Comparison of ENCODE assay signal across 1 cellular context in the genomic region with DNA sequence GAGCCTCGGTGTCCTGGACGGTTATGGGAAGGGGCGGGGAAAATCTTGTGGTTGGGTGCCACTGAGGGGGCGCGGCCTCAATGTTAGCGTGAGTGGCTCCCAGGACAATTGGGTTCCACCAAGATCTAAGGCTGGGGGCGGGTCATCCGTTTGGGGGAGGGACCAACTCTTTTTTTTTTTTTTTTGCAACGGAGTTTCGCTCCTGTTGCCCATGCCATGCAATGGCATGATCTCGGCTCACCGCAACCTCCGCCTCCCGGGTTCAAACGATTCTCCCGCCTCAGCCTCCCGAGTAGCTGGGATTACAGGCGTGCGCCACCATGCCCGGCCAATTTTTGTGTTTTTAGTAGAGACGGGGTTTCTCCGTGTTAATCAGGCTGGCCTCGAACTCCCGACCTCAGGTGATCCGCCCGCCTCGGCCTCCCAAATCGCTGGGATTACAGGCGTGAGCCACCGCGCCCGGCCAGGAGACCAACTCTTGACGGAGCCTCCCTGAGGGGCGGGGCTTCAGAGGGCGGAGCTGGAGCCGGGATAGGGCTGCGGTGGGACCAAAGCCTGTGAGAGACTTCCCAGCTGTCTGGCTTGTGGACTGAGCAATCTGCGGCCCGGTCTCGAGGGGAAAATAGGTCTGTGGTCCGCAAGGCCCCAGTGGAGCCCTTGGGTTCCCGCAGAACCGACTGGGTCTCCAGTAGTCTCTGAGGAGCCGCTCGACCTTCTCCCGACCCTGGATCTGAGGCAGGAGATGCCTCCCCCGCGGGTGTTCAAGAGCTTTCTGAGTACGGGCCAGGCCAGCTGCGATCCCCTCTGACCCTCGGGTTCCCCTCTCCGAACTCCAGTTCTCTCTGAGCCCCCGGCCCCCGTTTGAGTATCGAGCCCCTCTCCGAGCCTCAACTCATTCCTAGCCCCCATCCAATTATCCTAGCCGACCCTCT.
TF ChIP-seq lines count a peak whose summit lies in the region.

No MANE protein-coding gene starts in this region.

TF ChIP-seq in HepG2, 621 proteins besides CTCF, POLR2A, EP300 and RAD21 (continued from another document and continues in another):
- TF ChIP-seq, protein P1, sequence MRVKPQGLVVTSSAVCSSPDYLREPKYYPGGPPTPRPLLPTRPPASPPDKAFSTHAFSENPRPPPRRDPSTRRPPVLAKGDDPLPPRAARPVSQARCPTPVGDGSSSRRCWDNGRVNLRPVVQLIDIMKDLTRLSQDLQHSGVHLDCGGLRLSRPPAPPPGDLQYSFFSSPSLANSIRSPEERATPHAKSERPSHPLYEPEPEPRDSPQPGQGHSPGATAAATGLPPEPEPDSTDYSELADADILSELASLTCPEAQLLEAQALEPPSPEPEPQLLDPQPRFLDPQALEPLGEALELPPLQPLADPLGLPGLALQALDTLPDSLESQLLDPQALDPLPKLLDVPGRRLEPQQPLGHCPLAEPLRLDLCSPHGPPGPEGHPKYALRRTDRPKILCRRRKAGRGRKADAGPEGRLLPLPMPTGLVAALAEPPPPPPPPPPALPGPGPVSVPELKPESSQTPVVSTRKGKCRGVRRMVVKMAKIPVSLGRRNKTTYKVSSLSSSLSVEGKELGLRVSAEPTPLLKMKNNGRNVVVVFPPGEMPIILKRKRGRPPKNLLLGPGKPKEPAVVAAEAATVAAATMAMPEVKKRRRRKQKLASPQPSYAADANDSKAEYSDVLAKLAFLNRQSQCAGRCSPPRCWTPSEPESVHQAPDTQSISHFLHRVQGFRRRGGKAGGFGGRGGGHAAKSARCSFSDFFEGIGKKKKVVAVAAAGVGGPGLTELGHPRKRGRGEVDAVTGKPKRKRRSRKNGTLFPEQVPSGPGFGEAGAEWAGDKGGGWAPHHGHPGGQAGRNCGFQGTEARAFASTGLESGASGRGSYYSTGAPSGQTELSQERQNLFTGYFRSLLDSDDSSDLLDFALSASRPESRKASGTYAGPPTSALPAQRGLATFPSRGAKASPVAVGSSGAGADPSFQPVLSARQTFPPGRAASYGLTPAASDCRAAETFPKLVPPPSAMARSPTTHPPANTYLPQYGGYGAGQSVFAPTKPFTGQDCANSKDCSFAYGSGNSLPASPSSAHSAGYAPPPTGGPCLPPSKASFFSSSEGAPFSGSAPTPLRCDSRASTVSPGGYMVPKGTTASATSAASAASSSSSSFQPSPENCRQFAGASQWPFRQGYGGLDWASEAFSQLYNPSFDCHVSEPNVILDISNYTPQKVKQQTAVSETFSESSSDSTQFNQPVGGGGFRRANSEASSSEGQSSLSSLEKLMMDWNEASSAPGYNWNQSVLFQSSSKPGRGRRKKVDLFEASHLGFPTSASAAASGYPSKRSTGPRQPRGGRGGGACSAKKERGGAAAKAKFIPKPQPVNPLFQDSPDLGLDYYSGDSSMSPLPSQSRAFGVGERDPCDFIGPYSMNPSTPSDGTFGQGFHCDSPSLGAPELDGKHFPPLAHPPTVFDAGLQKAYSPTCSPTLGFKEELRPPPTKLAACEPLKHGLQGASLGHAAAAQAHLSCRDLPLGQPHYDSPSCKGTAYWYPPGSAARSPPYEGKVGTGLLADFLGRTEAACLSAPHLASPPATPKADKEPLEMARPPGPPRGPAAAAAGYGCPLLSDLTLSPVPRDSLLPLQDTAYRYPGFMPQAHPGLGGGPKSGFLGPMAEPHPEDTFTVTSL (CRISPR knock-in tag; IDR thresholded peaks at IDR 0.05; ENCODE audit: borderline replicate concordance), result no peak; the same call in 1 of the 2 replicates
- TF ChIP-seq PCBP2 (optimal IDR thresholded peaks at IDR 0.05; ENCODE audit: low read depth, low read length, poor library complexity, severe bottlenecking) (no peak), NBN (conservative IDR thresholded peaks at IDR 0.05) (no peak), SOX13 (IDR thresholded peaks at IDR 0.05) (no peak; the same call in 1 of the 2 replicates), SOX13 (CRISPR knock-in tag; conservative IDR thresholded peaks at IDR 0.05 in 1 of 2, IDR thresholded peaks at IDR 0.05 in 1 of 2) (peak in 1 of 2 experiments; percentile 29; a peak in 1 of 4 replicates), KLF15 (CRISPR knock-in tag; IDR thresholded peaks at IDR 0.05; ENCODE audit: borderline replicate concordance) (peak; percentile 67), TCF7L2 (IDR thresholded peaks at IDR 0.05; ENCODE audit: low read depth, low read length) (no peak), ZNF432 (CRISPR knock-in tag; IDR thresholded peaks at IDR 0.05; ENCODE audit: borderline replicate concordance) (no peak), NFKB2 (CRISPR knock-in tag; IDR thresholded peaks at IDR 0.05; ENCODE audit: borderline replicate concordance) (peak; percentile 94), RNF2 (conservative IDR thresholded peaks at IDR 0.05; ENCODE audit: low read depth) (0 out of 2 replicates have a peak, but pooled peaks have one; percentile 33), ZNF496 (CRISPR knock-in tag; IDR thresholded peaks at IDR 0.05; ENCODE audit: insufficient replicate concordance) (no peak), ATF7-NPFF (CRISPR knock-in tag; IDR thresholded peaks at IDR 0.05; ENCODE audit: low read depth) (peak; percentile 55; the same call in 1 of the 2 replicates), SSRP1 (CRISPR knock-in tag; IDR thresholded peaks at IDR 0.05) (peak; percentile 66; the same call in 1 of the 2 replicates), ZNF10 (CRISPR knock-in tag; IDR thresholded peaks at IDR 0.05; ENCODE audit: borderline replicate concordance, low read depth) (0 out of 2 replicates have a peak, but pooled peaks have one; percentile 10), HIVEP1 (CRISPR knock-in tag; IDR thresholded peaks at IDR 0.05) (peak; percentile 91), KLF12 (CRISPR knock-in tag; IDR thresholded peaks at IDR 0.05; ENCODE audit: borderline replicate concordance) (peak; percentile 93), ZKSCAN1 (IDR thresholded peaks at IDR 0.05; ENCODE audit: low read length) (0 out of 2 replicates have a peak, but pooled peaks have one; percentile 53), PHF8 (CRISPR knock-in tag; IDR thresholded peaks at IDR 0.05) (no peak; the same call in none of the 2 replicates), TRIM24 (CRISPR knock-in tag; IDR thresholded peaks at IDR 0.05) (peak; percentile 78), ZNF547 (CRISPR knock-in tag; IDR thresholded peaks at IDR 0.05) (peak; percentile 30; the same call in 1 of the 2 replicates), EZH2 (conservative IDR thresholded peaks at IDR 0.05; ENCODE audit: low read depth, low read length) (no peak), FIP1L1 (IDR thresholded peaks at IDR 0.05; ENCODE audit: borderline replicate concordance, insufficient read depth, low read depth, low read length) (no peak), BHLHE40 (IDR thresholded peaks at IDR 0.05; ENCODE audit: low read length) (no peak), NRL (CRISPR knock-in tag; IDR thresholded peaks at IDR 0.05; ENCODE audit: borderline replicate concordance) (peak; percentile 83), GFI1 (CRISPR knock-in tag; IDR thresholded peaks at IDR 0.05; ENCODE audit: borderline replicate concordance) (no peak), ZNF460 (CRISPR knock-in tag; IDR thresholded peaks at IDR 0.05; ENCODE audit: borderline replicate concordance) (peak; percentile 100), ZNF772 (CRISPR knock-in tag; IDR thresholded peaks at IDR 0.05) (peak; percentile 96), POLR2AphosphoS2 (IDR thresholded peaks at IDR 0.05; ENCODE audit: low read depth, low read length) (0 out of 2 replicates have a peak, but pooled peaks have one; percentile 23), ZNF180 (CRISPR knock-in tag; IDR thresholded peaks at IDR 0.05; ENCODE audit: borderline replicate concordance, low read depth) (0 out of 2 replicates have a peak, but pooled peaks have one; percentile 28), ISL2 (CRISPR knock-in tag; IDR thresholded peaks at IDR 0.05) (peak; percentile 59; the same call in 1 of the 2 replicates), SRY (CRISPR knock-in tag; IDR thresholded peaks at IDR 0.05) (0 out of 2 replicates have a peak, but pooled peaks have one; percentile 61), ZNF337 (CRISPR knock-in tag; IDR thresholded peaks at IDR 0.05; ENCODE audit: borderline replicate concordance, low read depth) (no peak), MLLT10 (CRISPR knock-in tag; IDR thresholded peaks at IDR 0.05) (no peak), ZNF430 (CRISPR knock-in tag; IDR thresholded peaks at IDR 0.05) (peak; percentile 53), ZNF121 (CRISPR knock-in tag; IDR thresholded peaks at IDR 0.05) (0 out of 2 replicates have a peak, but pooled peaks have one; percentile 8)
- TF ChIP-seq, protein P2, sequence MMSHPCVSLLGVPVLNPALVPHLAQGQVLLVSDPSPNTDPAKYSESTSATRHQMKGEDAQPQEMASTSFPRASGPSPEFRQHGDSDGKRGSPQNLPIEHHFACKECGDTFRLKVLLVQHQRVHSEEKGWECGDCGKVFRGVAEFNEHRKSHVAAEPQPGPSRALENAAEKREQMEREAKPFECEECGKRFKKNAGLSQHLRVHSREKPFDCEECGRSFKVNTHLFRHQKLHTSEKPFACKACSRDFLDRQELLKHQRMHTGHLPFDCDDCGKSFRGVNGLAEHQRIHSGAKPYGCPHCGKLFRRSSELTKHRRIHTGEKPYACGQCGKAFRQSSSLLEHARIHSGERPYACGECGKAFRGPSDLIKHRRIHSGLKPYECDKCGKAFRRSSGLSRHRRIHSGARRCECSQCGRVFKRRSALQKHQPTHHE (CRISPR knock-in tag; IDR thresholded peaks at IDR 0.05; ENCODE audit: borderline replicate concordance), result no peak
- TF ChIP-seq, protein P3, sequence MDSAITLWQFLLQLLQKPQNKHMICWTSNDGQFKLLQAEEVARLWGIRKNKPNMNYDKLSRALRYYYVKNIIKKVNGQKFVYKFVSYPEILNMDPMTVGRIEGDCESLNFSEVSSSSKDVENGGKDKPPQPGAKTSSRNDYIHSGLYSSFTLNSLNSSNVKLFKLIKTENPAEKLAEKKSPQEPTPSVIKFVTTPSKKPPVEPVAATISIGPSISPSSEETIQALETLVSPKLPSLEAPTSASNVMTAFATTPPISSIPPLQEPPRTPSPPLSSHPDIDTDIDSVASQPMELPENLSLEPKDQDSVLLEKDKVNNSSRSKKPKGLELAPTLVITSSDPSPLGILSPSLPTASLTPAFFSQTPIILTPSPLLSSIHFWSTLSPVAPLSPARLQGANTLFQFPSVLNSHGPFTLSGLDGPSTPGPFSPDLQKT (CRISPR knock-in tag; IDR thresholded peaks at IDR 0.05; ENCODE audit: borderline replicate concordance), result peak; percentile 71; the same call in 1 of the 2 replicates
- TF ChIP-seq, protein P4, sequence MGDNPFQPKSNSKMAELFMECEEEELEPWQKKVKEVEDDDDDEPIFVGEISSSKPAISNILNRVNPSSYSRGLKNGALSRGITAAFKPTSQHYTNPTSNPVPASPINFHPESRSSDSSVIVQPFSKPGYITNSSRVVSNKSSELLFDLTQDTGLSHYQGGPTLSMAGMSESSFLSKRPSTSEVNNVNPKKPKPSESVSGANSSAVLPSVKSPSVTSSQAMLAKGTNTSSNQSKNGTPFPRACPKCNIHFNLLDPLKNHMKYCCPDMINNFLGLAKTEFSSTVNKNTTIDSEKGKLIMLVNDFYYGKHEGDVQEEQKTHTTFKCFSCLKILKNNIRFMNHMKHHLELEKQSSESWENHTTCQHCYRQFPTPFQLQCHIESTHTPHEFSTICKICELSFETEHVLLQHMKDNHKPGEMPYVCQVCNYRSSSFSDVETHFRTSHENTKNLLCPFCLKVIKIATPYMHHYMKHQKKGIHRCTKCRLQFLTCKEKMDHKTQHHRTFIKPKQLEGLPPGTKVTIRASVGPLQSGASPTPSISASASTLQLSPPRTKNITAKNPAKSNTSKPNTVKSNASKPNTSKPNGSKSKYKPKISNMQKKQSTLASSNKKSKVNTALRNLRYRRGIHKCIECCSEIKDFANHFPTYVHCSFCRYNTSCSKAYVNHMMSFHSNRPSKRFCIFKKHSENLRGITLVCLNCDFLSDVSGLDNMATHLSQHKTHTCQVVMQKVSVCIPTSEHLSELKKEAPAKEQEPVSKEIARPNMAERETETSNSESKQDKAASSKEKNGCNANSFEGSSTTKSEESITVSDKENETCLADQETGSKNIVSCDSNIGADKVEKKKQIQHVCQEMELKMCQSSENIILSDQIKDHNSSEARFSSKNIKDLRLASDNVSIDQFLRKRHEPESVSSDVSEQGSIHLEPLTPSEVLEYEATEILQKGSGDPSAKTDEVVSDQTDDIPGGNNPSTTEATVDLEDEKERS (CRISPR knock-in tag; IDR thresholded peaks at IDR 0.05), result peak; percentile 94
- TF ChIP-seq, protein P5, sequence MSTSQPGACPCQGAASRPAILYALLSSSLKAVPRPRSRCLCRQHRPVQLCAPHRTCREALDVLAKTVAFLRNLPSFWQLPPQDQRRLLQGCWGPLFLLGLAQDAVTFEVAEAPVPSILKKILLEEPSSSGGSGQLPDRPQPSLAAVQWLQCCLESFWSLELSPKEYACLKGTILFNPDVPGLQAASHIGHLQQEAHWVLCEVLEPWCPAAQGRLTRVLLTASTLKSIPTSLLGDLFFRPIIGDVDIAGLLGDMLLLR (CRISPR knock-in tag; IDR thresholded peaks at IDR 0.05), result peak; percentile 75; the same call in 1 of the 2 replicates
- TF ChIP-seq, protein P6, sequence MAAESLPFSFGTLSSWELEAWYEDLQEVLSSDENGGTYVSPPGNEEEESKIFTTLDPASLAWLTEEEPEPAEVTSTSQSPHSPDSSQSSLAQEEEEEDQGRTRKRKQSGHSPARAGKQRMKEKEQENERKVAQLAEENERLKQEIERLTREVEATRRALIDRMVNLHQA (CRISPR knock-in tag; IDR thresholded peaks at IDR 0.05), result no peak
- TF ChIP-seq, protein P7, sequence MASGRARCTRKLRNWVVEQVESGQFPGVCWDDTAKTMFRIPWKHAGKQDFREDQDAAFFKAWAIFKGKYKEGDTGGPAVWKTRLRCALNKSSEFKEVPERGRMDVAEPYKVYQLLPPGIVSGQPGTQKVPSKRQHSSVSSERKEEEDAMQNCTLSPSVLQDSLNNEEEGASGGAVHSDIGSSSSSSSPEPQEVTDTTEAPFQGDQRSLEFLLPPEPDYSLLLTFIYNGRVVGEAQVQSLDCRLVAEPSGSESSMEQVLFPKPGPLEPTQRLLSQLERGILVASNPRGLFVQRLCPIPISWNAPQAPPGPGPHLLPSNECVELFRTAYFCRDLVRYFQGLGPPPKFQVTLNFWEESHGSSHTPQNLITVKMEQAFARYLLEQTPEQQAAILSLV (CRISPR knock-in tag; IDR thresholded peaks at IDR 0.05; ENCODE audit: borderline replicate concordance), result 0 out of 2 replicates have a peak, but pooled peaks have one; percentile 46
- TF ChIP-seq, protein P8, sequence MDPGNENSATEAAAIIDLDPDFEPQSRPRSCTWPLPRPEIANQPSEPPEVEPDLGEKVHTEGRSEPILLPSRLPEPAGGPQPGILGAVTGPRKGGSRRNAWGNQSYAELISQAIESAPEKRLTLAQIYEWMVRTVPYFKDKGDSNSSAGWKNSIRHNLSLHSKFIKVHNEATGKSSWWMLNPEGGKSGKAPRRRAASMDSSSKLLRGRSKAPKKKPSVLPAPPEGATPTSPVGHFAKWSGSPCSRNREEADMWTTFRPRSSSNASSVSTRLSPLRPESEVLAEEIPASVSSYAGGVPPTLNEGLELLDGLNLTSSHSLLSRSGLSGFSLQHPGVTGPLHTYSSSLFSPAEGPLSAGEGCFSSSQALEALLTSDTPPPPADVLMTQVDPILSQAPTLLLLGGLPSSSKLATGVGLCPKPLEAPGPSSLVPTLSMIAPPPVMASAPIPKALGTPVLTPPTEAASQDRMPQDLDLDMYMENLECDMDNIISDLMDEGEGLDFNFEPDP (CRISPR knock-in tag; conservative IDR thresholded peaks at IDR 0.05), result no peak
- TF ChIP-seq, protein P9, sequence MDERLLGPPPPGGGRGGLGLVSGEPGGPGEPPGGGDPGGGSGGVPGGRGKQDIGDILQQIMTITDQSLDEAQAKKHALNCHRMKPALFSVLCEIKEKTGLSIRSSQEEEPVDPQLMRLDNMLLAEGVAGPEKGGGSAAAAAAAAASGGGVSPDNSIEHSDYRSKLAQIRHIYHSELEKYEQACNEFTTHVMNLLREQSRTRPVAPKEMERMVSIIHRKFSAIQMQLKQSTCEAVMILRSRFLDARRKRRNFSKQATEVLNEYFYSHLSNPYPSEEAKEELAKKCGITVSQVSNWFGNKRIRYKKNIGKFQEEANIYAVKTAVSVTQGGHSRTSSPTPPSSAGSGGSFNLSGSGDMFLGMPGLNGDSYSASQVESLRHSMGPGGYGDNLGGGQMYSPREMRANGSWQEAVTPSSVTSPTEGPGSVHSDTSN (CRISPR knock-in tag; IDR thresholded peaks at IDR 0.05), result 0 out of 2 replicates have a peak, but pooled peaks have one; percentile 26
